ENCODE assay signal across 23 cellular contexts in genomic region chr3:29605845-29606244, GRCh38.
A peak's percentile ranks its signal among the peaks of the same experiment; 100 is the strongest.
DNase-seq lines count a peak whose midpoint lies in the region; ATAC-seq and TF ChIP-seq lines count a peak whose summit lies in the region.
"Had no signal": no experiment of that assay in that cellular context is flagged by ENCODE, and none has a peak within 500 bp of the region (broad histone marks: within the 10 kb centered on the region; RNA-seq: fewer than 3 reads in every experiment).

No MANE protein-coding gene starts in this region.

- H2BK15ac ChIP-seq in mesenchymal stem cell (ENCODE audit: low read depth, poor library complexity, severe bottlenecking): no peak overlapping the region

- H2BK120ac ChIP-seq in mesenchymal stem cell (ENCODE audit: low read depth, low read length): no peak overlapping the region

- in situ Hi-C loops in mammary epithelial cell (cut with MboI; ENCODE audit: low sequenced_read_pairs in 2 of 2): no loop called here

- no peak overlapping the region for H2AK5ac ChIP-seq in mesenchymal stem cell (ENCODE audit: low read length, severe bottlenecking)

- H3K27me3 ChIP-seq in ACC112 (ENCODE audit: insufficient read depth, low read length) (no peaks in the 10 kb centered on the region), mammary epithelial cell (ENCODE audit: insufficient read depth, low read length) (no peaks in the 10 kb centered on the region), mesenchymal stem cell (ENCODE audit: control insufficient read depth in 1 of 2, insufficient read depth in 1 of 2, low read length in 2 of 2) (no peaks in the 10 kb centered on the region), stomach (no peaks in the 10 kb centered on the region)
- H3K27me3 ChIP-seq: foreskin keratinocyte had no signal

- TF ChIP-seq EP300 in stomach (IDR thresholded peaks at IDR 0.05): no peak

- peak; percentile 31 for DNase-seq in HCEC 1CT
- peak; percentile 16 for DNase-seq in mammary epithelial cell
- peak; percentile 82 for DNase-seq in mesenchymal stem cell
- DNase-seq in stomach: no peak
- DNase-seq: activated CD4-positive, alpha-beta T cell treated with anti-CD3 and anti-CD28 coated beads, Interleukin-2, amount 50 U/mL, for 1 hour; activated naive CD4-positive, alpha-beta T cell treated with anti-CD3 and anti-CD28 coated beads, Interleukin-2, amount 50 U/mL, for 16 hours; Calu3; effector CD4-positive, alpha-beta T cell; GDM1; MV-4-11; NCI-H2081; NCI-H524 treated with DMSO at 0.1 percent for 48 hours; PC-9; stimulated activated CD4-positive, alpha-beta T cell treated with anti-CD3 and anti-CD28 coated beads, Interleukin-12 subunit alpha, Interleukin-12 subunit beta, amount 100 ng/mL, for 4 hours; stimulated activated naive CD4-positive, alpha-beta T cell treated with Interleukin-2 at 50 U/mL for 16 hours had no signal

- CTCF ChIA-PET in mammary epithelial cell (lab: Charles Lee; ENCODE audit: low non-redundant PET): no interaction called here

- no TSS peak for BruUV-seq in mammary epithelial cell (replicated peaks; lab: Mats Ljungman, UMichigan)

- TF ChIP-seq CTCF in mammary epithelial cell (conservative IDR thresholded peaks at IDR 0.05 in 1 of 2, IDR thresholded peaks at IDR 0.05 in 1 of 2; ENCODE audit: extremely low read depth in 1 of 2, insufficient read depth in 1 of 2, low read depth in 1 of 2, low read length in 2 of 2): no peak
- TF ChIP-seq CTCF in stomach (IDR thresholded peaks at IDR 0.05): no peak

- intact Hi-C loops in mammary epithelial cell (cut with micrococcal nuclease) (no loop called here), stomach (cut with DNase I; ENCODE audit: low total_unique reads) (no loop called here)

- dilution Hi-C loops in mammary epithelial cell (cut with HindIII; ENCODE audit: low sequenced_read_pairs): no loop called here

- no peak overlapping the region for H3K23ac ChIP-seq in mesenchymal stem cell (ENCODE audit: low read length in 2 of 2)

- H2AFZ ChIP-seq in ACC112 (ENCODE audit: low read length, unreplicated experiment): no peak overlapping the region
- H2AFZ ChIP-seq in mammary epithelial cell (ENCODE audit: low read depth, low read length): no peak overlapping the region
- H2AFZ ChIP-seq in mesenchymal stem cell (ENCODE audit: low read depth, low read length): no peak overlapping the region
- H2AFZ ChIP-seq: PC-9 had no signal

- H3K36me3 ChIP-seq in ACC112 (ENCODE audit: insufficient read depth, low read length): no peaks in the 10 kb centered on the region
- no peaks in the 10 kb centered on the region for H3K36me3 ChIP-seq in mammary epithelial cell (ENCODE audit: insufficient read depth, low read length)
- no peaks in the 10 kb centered on the region for H3K36me3 ChIP-seq in mesenchymal stem cell (ENCODE audit: control insufficient read depth in 1 of 2, insufficient read depth in 2 of 2, low read depth in 1 of 2, low read length in 2 of 2)
- H3K36me3 ChIP-seq in stomach: no peaks in the 10 kb centered on the region

- peak overlapping the region; percentile 33 for H3K27ac ChIP-seq in ACC112 (ENCODE audit: low read depth, low read length)
- H3K27ac ChIP-seq in mammary epithelial cell (ENCODE audit: insufficient read depth, low read depth, low read length): no peak overlapping the region
- H3K27ac ChIP-seq in mesenchymal stem cell (ENCODE audit: low read length, poor library complexity, severe bottlenecking): no peak overlapping the region
- H3K27ac ChIP-seq in stomach: no peak overlapping the region
- H3K27ac ChIP-seq: foreskin keratinocyte, PC-9 had no signal

- H3K9ac ChIP-seq in mammary epithelial cell (ENCODE audit: insufficient read depth, low read length) (no peak overlapping the region), mesenchymal stem cell (ENCODE audit: low read length) (no peak overlapping the region)

- no peak overlapping the region for H4K8ac ChIP-seq in mesenchymal stem cell (ENCODE audit: low read length)

- H3K9me3 ChIP-seq in mammary epithelial cell (replicated peaks; ENCODE audit: insufficient read depth, low read length): no peaks in the 10 kb centered on the region
- no peaks in the 10 kb centered on the region for H3K9me3 ChIP-seq in mesenchymal stem cell (ENCODE audit: control insufficient read depth, low read length)
- H3K9me3 ChIP-seq in stomach: no peaks in the 10 kb centered on the region

- no peak overlapping the region for H3K4ac ChIP-seq in mesenchymal stem cell (ENCODE audit: low read depth in 1 of 2, low read length in 2 of 2)

- no peaks in the 10 kb centered on the region for H3K79me2 ChIP-seq in ACC112 (ENCODE audit: control insufficient read depth, insufficient read depth, low read length, unreplicated experiment)
- H3K79me2 ChIP-seq in mammary epithelial cell (ENCODE audit: insufficient read depth, low read length): no peaks in the 10 kb centered on the region

- no peak overlapping the region for H4K91ac ChIP-seq in mesenchymal stem cell (ENCODE audit: low read length)

- no peaks in the 10 kb centered on the region for H4K20me1 ChIP-seq in mammary epithelial cell (ENCODE audit: insufficient read depth, low read length)

- H3K4me1 ChIP-seq in ACC112 (ENCODE audit: control insufficient read depth, insufficient read depth, low read length, unreplicated experiment) (peaks cover 11% of the 10 kb centered on the region), mammary epithelial cell (ENCODE audit: insufficient read depth, low read length) (no peaks in the 10 kb centered on the region), mesenchymal stem cell (ENCODE audit: control insufficient read depth, insufficient read depth, low read depth, low read length) (no peaks in the 10 kb centered on the region), stomach (no peaks in the 10 kb centered on the region)

- H3K18ac ChIP-seq in mesenchymal stem cell (ENCODE audit: low read depth in 1 of 2, low read length in 2 of 2): no peak overlapping the region

- no peak overlapping the region for H3K14ac ChIP-seq in mesenchymal stem cell (ENCODE audit: low read length in 2 of 2)

- H3K4me2 ChIP-seq in mammary epithelial cell (ENCODE audit: insufficient read depth, low read depth, low read length): no peak overlapping the region
- H3K4me2 ChIP-seq in mesenchymal stem cell (ENCODE audit: low read length, poor library complexity, severe bottlenecking): no peak overlapping the region
- H3K4me2 ChIP-seq: PC-9 had no signal

- TF ChIP-seq POLR2A in stomach (IDR thresholded peaks at IDR 0.05): no peak

- peaks cover 7% of the 10 kb centered on the region for H3K79me1 ChIP-seq in mesenchymal stem cell (replicated peaks; ENCODE audit: low read length, poor library complexity, severe bottlenecking)

- ATAC-seq in GM18867 (IDR thresholded peaks at IDR 0.05; ENCODE audit: unreplicated experiment) (no peak), GM18870 (IDR thresholded peaks at IDR 0.05; ENCODE audit: unreplicated experiment) (no peak), GM18873 (IDR thresholded peaks at IDR 0.05; ENCODE audit: low FRiP score, unreplicated experiment) (no peak)
- ATAC-seq: foreskin keratinocyte, HCT116, HepG2, SK-N-SH treated with all-trans-retinoic acid at 6 μM for 48 hours had no signal

- WGBS in mammary epithelial cell (ENCODE audit: low coverage, missing lambda C conversion rate): 100% methylated on average over 2 of the region's 2 CpGs
- no CpG with 5 or more reads among the region's 2 CpGs for whole genome bisulfite sequencing in mesenchymal stem cell
- 89 to 91% (median 89%) methylated on average over 2 of the region's 2 CpGs for WGBS in stomach, 5 donors

- H3K4me3 ChIP-seq in ACC112 (ENCODE audit: low read depth, low read length) (no peak overlapping the region), mammary epithelial cell (replicated peaks in 1 of 3; ENCODE audit: insufficient read depth in 1 of 3, low read depth in 2 of 3, low read length in 3 of 3) (no peak overlapping the region), mesenchymal stem cell (ENCODE audit: insufficient read depth in 1 of 2, low read depth in 1 of 2, low read length in 2 of 2) (no peak overlapping the region), stomach (no peak overlapping the region)
- H3K4me3 ChIP-seq: PC-9 had no signal

- no peak overlapping the region for H2BK5ac ChIP-seq in mesenchymal stem cell (ENCODE audit: low read depth, low read length, poor library complexity, severe bottlenecking)

- H2BK12ac ChIP-seq in mesenchymal stem cell (ENCODE audit: low read length in 2 of 2): no peak overlapping the region
